ENCODE assay signal across 1 cellular context in genomic region chr3:58559586-58559985, GRCh38.
TF ChIP-seq lines count a peak whose summit lies in the region.

No MANE protein-coding gene starts in this region.

TF ChIP-seq in SK-N-SH treated with all-trans-retinoic acid at 6 μM for 48 hours, 23 proteins besides CTCF, POLR2A, EP300 and RAD21 (continued from another document):
- TF ChIP-seq PATZ1 (CRISPR knock-in tag; IDR thresholded peaks at IDR 0.05; ENCODE audit: borderline replicate concordance) (no peak), OSR1 (CRISPR knock-in tag; IDR thresholded peaks at IDR 0.05) (no peak), TOX (CRISPR knock-in tag; IDR thresholded peaks at IDR 0.05; ENCODE audit: borderline replicate concordance) (no peak), ISL1 (CRISPR knock-in tag; IDR thresholded peaks at IDR 0.05) (no peak), TCF4 (CRISPR knock-in tag; IDR thresholded peaks at IDR 0.05; ENCODE audit: borderline replicate concordance) (no peak), TSHZ2 (CRISPR knock-in tag; IDR thresholded peaks at IDR 0.05) (no peak), ZC3H10 (CRISPR knock-in tag; IDR thresholded peaks at IDR 0.05) (no peak), BACH2 (CRISPR knock-in tag; IDR thresholded peaks at IDR 0.05; ENCODE audit: borderline replicate concordance) (no peak), PPARA (CRISPR knock-in tag; IDR thresholded peaks at IDR 0.05; ENCODE audit: borderline replicate concordance) (no peak), CREB5 (CRISPR knock-in tag; IDR thresholded peaks at IDR 0.05; ENCODE audit: low read depth) (no peak), ZNF70 (CRISPR knock-in tag; IDR thresholded peaks at IDR 0.05) (no peak), ZNF565 (CRISPR knock-in tag; conservative IDR thresholded peaks at IDR 0.05; ENCODE audit: low read depth) (no peak)
